Comparison of ENCODE assay signal across 1 cellular context in genomic region chr10:84333864-84334451, GRCh38.
TF ChIP-seq lines count a peak whose summit lies in the region.

No MANE protein-coding gene starts in this region.

TF ChIP-seq in K562, 482 proteins besides CTCF, POLR2A, EP300 and RAD21 (continued from another document):
- TF ChIP-seq CLOCK (CRISPR knock-in tag; IDR thresholded peaks at IDR 0.05; ENCODE audit: borderline replicate concordance) (no peak), ZNF23 (CRISPR knock-in tag; IDR thresholded peaks at IDR 0.05) (no peak), ID3 (CRISPR knock-in tag; IDR thresholded peaks at IDR 0.05) (no peak), ID3 (tag; IDR thresholded peaks at IDR 0.05) (peak; percentile 47; the same call in 1 of the 2 replicates), TRIM24 (IDR thresholded peaks at IDR 0.05) (peak in 1 of 2 experiments; percentile 21; a peak in 1 of 4 replicates), GABPB2 (CRISPR knock-in tag; conservative IDR thresholded peaks at IDR 0.05) (no peak), ZNF354B (CRISPR knock-in tag; IDR thresholded peaks at IDR 0.05) (no peak), CBX1 (IDR thresholded peaks at IDR 0.05; ENCODE audit: low read depth) (no peak), ZNF668 (CRISPR knock-in tag; IDR thresholded peaks at IDR 0.05) (no peak), ATF3 (IDR thresholded peaks at IDR 0.05) (no peak), ATF3 (CRISPR knock-in tag; conservative IDR thresholded peaks at IDR 0.05) (no peak), FOXP1 (CRISPR knock-in tag; IDR thresholded peaks at IDR 0.05) (no peak), ZNF197 (CRISPR knock-in tag; IDR thresholded peaks at IDR 0.05; ENCODE audit: low read depth) (no peak), PATZ1 (CRISPR knock-in tag; IDR thresholded peaks at IDR 0.05; ENCODE audit: borderline replicate concordance) (no peak), FOSL1 (tag; conservative IDR thresholded peaks at IDR 0.05) (no peak), HDAC2 (IDR thresholded peaks at IDR 0.05) (no peak), PRDM10 (IDR thresholded peaks at IDR 0.05; ENCODE audit: partially characterized antibody) (peak; percentile 74), ZNF644 (tag; IDR thresholded peaks at IDR 0.05; ENCODE audit: low read depth) (no peak), AFF1 (IDR thresholded peaks at IDR 0.05; ENCODE audit: low read depth in 1 of 2, partially characterized antibody in 2 of 2) (no peak), GATA2 (CRISPR knock-in tag; IDR thresholded peaks at IDR 0.05) (peak; percentile 51; the same call in 1 of the 2 replicates), HINFP (tag; conservative IDR thresholded peaks at IDR 0.05; ENCODE audit: low read depth) (no peak), NR2C2 (CRISPR knock-in tag; IDR thresholded peaks at IDR 0.05) (no peak), NR2C2 (tag; IDR thresholded peaks at IDR 0.05) (no peak), PBX2 (CRISPR knock-in tag; IDR thresholded peaks at IDR 0.05; ENCODE audit: low read depth) (no peak), PBX2 (tag; conservative IDR thresholded peaks at IDR 0.05; ENCODE audit: low read depth) (peak; percentile 77), ARHGAP35 (IDR thresholded peaks at IDR 0.05; ENCODE audit: partially characterized antibody) (peak; percentile 59), KHSRP (IDR thresholded peaks at IDR 0.05) (no peak), STAG1 (CRISPR knock-in tag; IDR thresholded peaks at IDR 0.05; ENCODE audit: borderline replicate concordance) (no peak), ZNF584 (CRISPR knock-in tag; IDR thresholded peaks at IDR 0.05; ENCODE audit: low read depth) (no peak), HDAC6 (IDR thresholded peaks at IDR 0.05; ENCODE audit: low read depth, low read length) (no peak), KLF6 (CRISPR knock-in tag; IDR thresholded peaks at IDR 0.05; ENCODE audit: borderline replicate concordance) (no peak), ZFP1 (CRISPR knock-in tag; IDR thresholded peaks at IDR 0.05) (no peak), ZNF764 (CRISPR knock-in tag; IDR thresholded peaks at IDR 0.05; ENCODE audit: low read depth) (no peak), ZNF436 (CRISPR knock-in tag; IDR thresholded peaks at IDR 0.05) (no peak), NFYB (IDR thresholded peaks at IDR 0.05; ENCODE audit: extremely low read depth, insufficient read length) (peak; percentile 28), DACH1 (IDR thresholded peaks at IDR 0.05; ENCODE audit: partially characterized antibody) (peak; percentile 21), ZNF398 (CRISPR knock-in tag; IDR thresholded peaks at IDR 0.05) (no peak), ZNF263 (CRISPR knock-in tag; IDR thresholded peaks at IDR 0.05; ENCODE audit: borderline replicate concordance) (peak; percentile 86), TCFL5 (CRISPR knock-in tag; conservative IDR thresholded peaks at IDR 0.05) (no peak)
TF ChIP-seq in K562: peak in this region for 30.
